ENCODE assay signal across 9 cellular contexts in the genomic region with DNA sequence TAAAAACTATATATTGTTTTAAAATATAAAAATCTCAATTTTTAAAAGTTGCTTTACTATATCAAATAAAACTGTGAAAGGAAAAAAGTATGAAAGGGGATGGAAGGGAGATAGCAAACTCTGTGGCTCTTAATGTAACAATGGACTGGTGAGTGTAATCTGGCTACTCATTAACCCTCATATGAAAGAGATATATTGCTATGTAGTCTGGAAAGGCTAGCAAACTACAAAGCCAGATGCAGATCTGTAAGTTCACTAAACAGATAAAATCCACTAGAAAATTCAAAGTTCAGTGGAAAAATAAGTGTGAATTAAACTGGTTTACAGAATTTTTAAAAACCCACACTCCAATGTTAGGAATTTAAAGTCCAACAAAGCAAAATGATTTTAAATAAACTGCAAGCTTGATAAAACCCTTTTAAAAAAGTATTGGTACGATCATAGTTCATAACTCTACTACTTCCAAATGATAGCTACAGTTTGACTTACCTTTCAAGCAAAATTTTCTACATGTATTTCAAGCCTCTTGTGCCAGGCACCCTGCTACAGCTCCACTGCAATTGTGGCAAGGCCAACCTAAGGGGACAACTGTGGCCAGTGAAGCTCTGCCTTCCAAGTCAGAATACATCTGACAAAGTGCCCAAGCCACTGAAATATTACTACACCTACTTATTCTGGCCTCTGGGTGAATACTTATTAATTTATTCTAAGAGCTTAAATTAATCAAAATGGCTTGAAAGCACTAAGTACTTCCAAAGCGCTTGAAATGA. TPM values are rescaled to one million over a fixed set of nuclear protein-coding genes. Genes with fewer than 3 reads are reported as not detected.
DNase-seq lines count a peak whose midpoint lies in the region; ATAC-seq and FAIRE-seq lines count a peak whose summit lies in the region.
"Had no signal": no experiment of that assay in that cellular context is flagged by ENCODE, and none has a peak within 500 bp of the region (broad histone marks: within the 10 kb centered on the region; RNA-seq: fewer than 3 reads in every experiment).

No MANE protein-coding gene starts in this region.

- H3K4me1 ChIP-seq in small intestine (ENCODE audit: control insufficient read depth in 2 of 2, insufficient read depth in 1 of 2, low read depth in 1 of 2, low read length in 1 of 2): peaks cover 0 to 4% of the 10 kb centered on the region in 2 donors

- peak; percentile 39 for FAIRE-seq in small intestine (lab: Jason Lieb, UNC)

- DNase-seq in NCI-H526 treated with DMSO at 0.1 percent for 48 hours (lab: John Stamatoyannopoulos, UW): peak; percentile 73
- peak; percentile 37 for DNase-seq in glomerular visceral epithelial cell (ENCODE audit: extremely low spot score)
- DNase-seq in small intestine: peak; percentile 74
- DNase-seq in cerebellum (ENCODE audit: low spot score): no peak
- DNase-seq in COLO668 (lab: John Stamatoyannopoulos, UW; ENCODE audit: unreplicated experiment): no peak

- no peaks in the 10 kb centered on the region for H3K36me3 ChIP-seq in small intestine (ENCODE audit: control insufficient read depth in 2 of 2, insufficient read depth in 2 of 2, low read length in 2 of 2)

- H3K27ac ChIP-seq in small intestine (ENCODE audit: low read depth in 1 of 2, low read length in 1 of 2): peak overlapping the region; percentile 72 to 87

- no peaks in the 10 kb centered on the region for H3K27me3 ChIP-seq in small intestine (ENCODE audit: control insufficient read depth in 2 of 2, insufficient read depth in 2 of 2, low read length in 2 of 2)

- WGBS in small intestine, 3 donors: 24 to 62% (median 35%) methylated on average over 2 of the region's 2 CpGs

- no peaks in the 10 kb centered on the region for H3K9me3 ChIP-seq in small intestine (ENCODE audit: control insufficient read depth, low read depth)

- no peak overlapping the region for H3K4me3 ChIP-seq in small intestine (ENCODE audit: low read depth in 1 of 2, low read length in 2 of 2)
- H3K4me3 ChIP-seq: lung had no signal

- ATAC-seq in GM21423 (IDR thresholded peaks at IDR 0.05; ENCODE audit: unreplicated experiment): peak; percentile 43
- no peak for ATAC-seq in HG02759 (IDR thresholded peaks at IDR 0.05; ENCODE audit: unreplicated experiment)
- no peak for ATAC-seq in GM18867 (IDR thresholded peaks at IDR 0.05; ENCODE audit: unreplicated experiment)

RNA-seq across cellular contexts. Expression of gene ELF1, which starts 0.6 kb away (rescaled TPM):
- 10 to 100 TPM; 34.3 to 40.8 (median 38.0) TPM for polyA plus RNA-seq in small intestine
- total RNA-seq in cerebellum: 17.1 TPM

RNA-seq across cellular contexts. Expression of gene WBP4, which starts 41.5 kb away (rescaled TPM):
- polyA plus RNA-seq in small intestine: 10 to 100 TPM in 2 of 3 donors, 1 to 10 TPM in 1; 9.1 to 13.9 (median 12.2) TPM
- 9.3 TPM for total RNA-seq in cerebellum

Comparison
In these comparisons a context has a peak if more than half of its experiments do, and no peak if none do; other contexts are left out.
1. DNase-seq: peak in NCI-H526 treated with DMSO at 0.1 percent for 48 hours (single experiment), glomerular visceral epithelial cell (single experiment) and small intestine (single experiment); none in cerebellum (single experiment) and COLO668 (single experiment).